8 cellular contexts compared by ENCODE assay signal in the genomic region with DNA sequence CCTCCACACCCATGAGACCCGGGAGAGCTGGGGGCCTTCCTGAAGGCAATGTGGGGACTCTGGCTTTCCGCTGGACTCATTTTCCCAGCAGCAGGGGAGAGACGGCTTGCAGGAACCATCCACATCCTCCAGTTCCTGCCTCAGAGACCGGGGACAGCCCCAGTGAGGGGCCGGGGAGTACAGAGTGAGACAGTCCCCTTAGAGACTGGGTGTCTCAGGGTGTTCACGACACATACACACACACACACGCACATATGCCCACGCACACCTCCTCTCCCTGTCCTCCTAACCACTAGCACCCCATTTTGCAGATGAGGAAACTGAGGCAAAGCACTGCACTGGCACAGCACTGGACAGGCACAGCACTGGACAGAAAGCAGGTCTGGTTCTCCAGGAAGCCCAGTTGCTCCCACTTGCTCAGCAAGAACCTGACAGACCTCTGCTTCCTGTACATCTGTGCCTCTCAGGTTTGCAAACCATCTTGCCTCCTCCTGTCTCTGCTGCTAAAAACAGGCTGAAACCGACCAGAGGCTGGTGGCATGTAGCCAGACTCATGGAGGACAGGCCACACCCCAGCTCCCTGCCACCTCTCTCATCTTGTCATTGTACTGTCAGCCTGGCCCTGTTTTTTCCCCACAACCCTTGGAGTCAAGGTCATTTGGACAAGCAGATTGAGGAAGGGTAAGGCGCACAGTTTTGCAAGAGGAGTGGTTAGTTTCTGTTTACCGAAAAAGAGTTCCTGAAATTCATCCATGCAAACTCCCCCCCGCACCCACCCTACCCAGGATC. TPM values are rescaled to one million over a fixed set of nuclear protein-coding genes. Genes with fewer than 3 reads are reported as not detected.
DNase-seq lines count a peak whose midpoint lies in the region; ATAC-seq, FAIRE-seq and TF ChIP-seq lines count a peak whose summit lies in the region.

No MANE protein-coding gene starts in this region.

- DNase-seq in NCI-H2171 (lab: John Stamatoyannopoulos, UW) (peak; percentile 20), activated T-cell treated with anti-CD3 and anti-CD28 coated beads for 4 hours (peak; percentile 54), glutamatergic neuron (no peak), D721Med (ENCODE audit: insufficient read length, low spot score) (no peak), omental fat pad (ENCODE audit: low spot score) (no peak)
- peak; percentile 48 to 50 (median 50) for DNase-seq in stimulated activated CD4-positive, alpha-beta T cell treated with anti-CD3 and anti-CD28 coated beads, Interleukin-12 subunit alpha, Interleukin-12 subunit beta, amount 100 ng/mL, for 48 hours (ENCODE audit: low read depth in 2 of 3, low spot score in 1 of 3)

- H3K4me1 Mint-ChIP-seq in glutamatergic neuron (ENCODE audit: low read depth, unreplicated experiment): peaks cover 21% of the 10 kb centered on the region

- FAIRE-seq in D721Med (lab: Jason Lieb, UNC): no peak

- H3K4me3 Mint-ChIP-seq in glutamatergic neuron (ENCODE audit: unreplicated experiment): no peak overlapping the region

- H3K27ac Mint-ChIP-seq in glutamatergic neuron (ENCODE audit: unreplicated experiment): peak overlapping the region; percentile 78

- H3K9me3 Mint-ChIP-seq in glutamatergic neuron (ENCODE audit: unreplicated experiment): peaks cover 2% of the 10 kb centered on the region

- ATAC-seq in GM18511 (IDR thresholded peaks at IDR 0.05; ENCODE audit: unreplicated experiment) (peak; percentile 66), HG02678 (IDR thresholded peaks at IDR 0.05; ENCODE audit: unreplicated experiment) (peak; percentile 61), omental fat pad (ENCODE audit: low FRiP score) (no peak)

- H3K27me3 Mint-ChIP-seq in glutamatergic neuron (ENCODE audit: unreplicated experiment): peaks cover 6% of the 10 kb centered on the region

- TF ChIP-seq CTCF in glutamatergic neuron (IDR thresholded peaks at IDR 0.05; ENCODE audit: partially characterized antibody, unreplicated experiment): no peak
- TF ChIP-seq CTCF in D721Med (IDR thresholded peaks at IDR 0.05; ENCODE audit: insufficient read depth, missing control alignments): no peak
- no peak for TF ChIP-seq CTCF in omental fat pad (IDR thresholded peaks at IDR 0.05)

- H3K36me3 Mint-ChIP-seq in glutamatergic neuron (ENCODE audit: unreplicated experiment): peaks cover 2% of the 10 kb centered on the region

RNA-seq across cellular contexts. Expression of gene C10orf105, which starts 8.0 kb away (rescaled TPM):
- not detected for total RNA-seq in glutamatergic neuron (ENCODE audit: unreplicated experiment)
- total RNA-seq in omental fat pad: under 1 TPM; 0.16 to 0.56 (median 0.31) TPM

RNA-seq across cellular contexts. Expression of gene VSIR, which starts 45.7 kb away (rescaled TPM):
- 0.29 TPM for total RNA-seq in glutamatergic neuron (ENCODE audit: unreplicated experiment)
- 100 to 1,000 TPM in 2 of 4 donors, 10 to 100 TPM in 2; 65.1 to 119 (median 86.3) TPM for total RNA-seq in omental fat pad

Comparison
In these comparisons a context has a peak if more than half of its experiments do, and no peak if none do; other contexts are left out.
1. DNase-seq: peak in NCI-H2171 (single experiment), activated T-cell treated with anti-CD3 and anti-CD28 coated beads for 4 hours (single experiment) and stimulated activated CD4-positive, alpha-beta T cell treated with anti-CD3 and anti-CD28 coated beads, Interleukin-12 subunit alpha, Interleukin-12 subunit beta, amount 100 ng/mL, for 48 hours (3 of 3); none in glutamatergic neuron (single experiment), D721Med (single experiment) and omental fat pad (single experiment).
2. RNA of gene VSIR, which starts 45.7 kb away (total RNA-seq): 65.1 to 119 TPM in omental fat pad; 0.29 TPM in glutamatergic neuron (single experiment); every median in the first group is over 10 times any median in the second.